11 cellular contexts compared by ENCODE assay signal in the genomic region with DNA sequence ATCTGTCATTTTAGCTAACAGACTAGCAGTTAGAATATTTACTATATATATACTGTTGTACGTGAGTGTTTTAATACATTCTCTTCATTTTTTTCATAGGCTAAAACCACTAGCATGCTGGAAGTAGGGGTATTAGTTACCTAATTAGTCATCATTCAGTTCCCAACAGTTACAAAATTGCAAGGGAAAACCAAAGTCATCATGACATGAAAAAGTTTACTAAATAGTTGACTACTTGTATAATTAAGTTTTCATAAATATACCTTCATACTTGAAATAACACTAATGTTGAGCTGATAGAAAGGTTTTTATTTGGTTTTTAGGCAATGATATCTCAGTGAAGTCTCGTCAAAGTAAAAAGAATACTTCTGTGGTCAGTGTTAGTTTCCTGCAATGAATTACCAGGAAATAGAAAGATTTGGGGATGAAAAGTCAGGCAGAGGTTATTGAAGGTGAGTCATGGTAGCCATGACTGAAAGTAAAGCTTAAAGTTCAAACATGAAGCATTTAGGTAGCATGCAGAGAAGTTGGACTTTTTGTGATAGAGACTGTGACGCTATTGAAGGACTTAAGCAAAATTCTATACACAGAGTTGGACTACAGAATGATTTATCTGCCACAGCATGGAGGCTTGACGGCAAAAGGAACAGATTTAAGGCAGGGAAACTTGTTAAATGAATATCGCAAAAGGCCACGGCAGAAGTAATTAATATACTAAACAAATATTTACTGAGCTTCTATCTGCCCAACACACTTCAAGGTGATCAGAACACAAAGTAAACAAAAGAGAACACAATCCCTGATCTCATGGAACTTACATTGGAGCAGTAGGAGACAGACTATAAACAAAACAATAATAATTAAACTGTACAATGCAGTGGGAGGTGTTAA.
DNase-seq lines count a peak whose midpoint lies in the region; ATAC-seq and TF ChIP-seq lines count a peak whose summit lies in the region.
"Had no signal": no experiment of that assay in that cellular context is flagged by ENCODE, and none has a peak within 500 bp of the region (broad histone marks: within the 10 kb centered on the region; RNA-seq: fewer than 3 reads in every experiment).

No MANE protein-coding gene starts in this region.

- no peak for ATAC-seq in omental fat pad (ENCODE audit: low FRiP score)
- ATAC-seq: left colon had no signal

- no peak for TF ChIP-seq POLR2A in stomach (IDR thresholded peaks at IDR 0.05)

- no peaks in the 10 kb centered on the region for H3K36me3 ChIP-seq in stomach
- H3K36me3 ChIP-seq: thoracic aorta had no signal

- H3K4me1 ChIP-seq in stomach: peaks cover 0 to 19% (median 9%) of the 10 kb centered on the region in 4 donors

- intact Hi-C loops in stomach (cut with DNase I; ENCODE audit: low total_unique reads): no loop called here

- DNase-seq in HuH-7 (ENCODE audit: low spot score): peak; percentile 11
- peak; percentile 70 for DNase-seq in NCI-H748 treated with DMSO at 0.1 percent for 48 hours (lab: John Stamatoyannopoulos, UW)
- peak; percentile 19 for DNase-seq in epithelial cell of proximal tubule (ENCODE audit: low read depth)
- no peak for DNase-seq in stomach
- DNase-seq in omental fat pad (ENCODE audit: low spot score): no peak
- DNase-seq in islet precursor cell: no peak
- no peak for DNase-seq in activated CD4-positive, CD25-positive, alpha-beta regulatory T cell treated with anti-CD3 and anti-CD28 coated beads, Interleukin-2, amount 50 U/mL, for 72 hours
- DNase-seq: CD4-positive, alpha-beta memory T cell; Kasumi-1; left colon had no signal

- TF ChIP-seq CTCF in epithelial cell of proximal tubule (conservative IDR thresholded peaks at IDR 0.05; ENCODE audit: low read depth, low read length) (no peak), stomach (IDR thresholded peaks at IDR 0.05) (no peak), omental fat pad (IDR thresholded peaks at IDR 0.05) (no peak)

- WGBS in stomach, 5 donors: 33 to 56% (median 39%) methylated on average over 6 of the region's 6 CpGs

- H3K27ac ChIP-seq in stomach: peak overlapping the region; percentile 26 to 75 (median 61)
- H3K27ac ChIP-seq: thoracic aorta had no signal

- no peaks in the 10 kb centered on the region for H3K27me3 ChIP-seq in stomach

- H3K4me3 ChIP-seq in epithelial cell of proximal tubule (ENCODE audit: low read depth, low read length) (no peak overlapping the region), stomach (no peak overlapping the region)
- H3K4me3 ChIP-seq: thoracic aorta had no signal

- H3K9me3 ChIP-seq in stomach: peaks cover 0 to 4% (median 2%) of the 10 kb centered on the region in 4 donors

- no peak for TF ChIP-seq EP300 in stomach (IDR thresholded peaks at IDR 0.05)

Comparison
In these comparisons a context has a peak if more than half of its experiments do, and no peak if none do; other contexts are left out.
1. DNase-seq: peak in HuH-7 (single experiment), NCI-H748 treated with DMSO at 0.1 percent for 48 hours (single experiment) and epithelial cell of proximal tubule (single experiment); none in stomach (single experiment), omental fat pad (single experiment), islet precursor cell (single experiment) and activated CD4-positive, CD25-positive, alpha-beta regulatory T cell treated with anti-CD3 and anti-CD28 coated beads, Interleukin-2, amount 50 U/mL, for 72 hours (single experiment).